ENCODE assay signal across 17 cellular contexts in genomic region chr6:74369556-74369993, GRCh38.
DNase-seq lines count a peak whose midpoint lies in the region; TF ChIP-seq lines count a peak whose summit lies in the region.
"Had no signal": no experiment of that assay in that cellular context is flagged by ENCODE, and none has a peak within 500 bp of the region (broad histone marks: within the 10 kb centered on the region; RNA-seq: fewer than 3 reads in every experiment).

No MANE protein-coding gene starts in this region.

- H3K9me3 ChIP-seq in skeletal muscle satellite cell (replicated peaks; ENCODE audit: low read length), result no peaks in the 10 kb centered on the region
- H3K9me3 ChIP-seq: left lung had no signal

- no peak overlapping the region for H3K9ac ChIP-seq in skeletal muscle satellite cell (ENCODE audit: low read depth, low read length)
- H3K9ac ChIP-seq: parathyroid adenoma had no signal

- no peaks in the 10 kb centered on the region for H3K36me3 ChIP-seq in skeletal muscle satellite cell (ENCODE audit: insufficient read depth, low read length)
- H3K36me3 ChIP-seq: left lung had no signal

- peak; percentile 37 for DNase-seq in HFF-Myc (ENCODE audit: extremely low read depth, low read depth)
- peak; percentile 45 for DNase-seq in amniotic stem cell (lab: John Stamatoyannopoulos, UW)
- peak; percentile 95 for DNase-seq in fibroblast of mammary gland (ENCODE audit: low read depth)
- DNase-seq in occipital lobe (lab: John Stamatoyannopoulos, UW), result no peak
- no peak for DNase-seq in HK-2 (ENCODE audit: unreplicated experiment)
- DNase-seq in hepatic stellate cell (ENCODE audit: low spot score), result no peak
- DNase-seq in GM10266 (ENCODE audit: extremely low spot score), result no peak
- DNase-seq: activated CD8-positive, alpha-beta memory T cell treated with anti-CD3 and anti-CD28 coated beads for 24 hours; CD8-positive, alpha-beta memory T cell; endodermal cell; hippocampal formation; left lung; NCI-H187; NCI-H510A; OCI-M1 had no signal

- peaks cover 30% of the 10 kb centered on the region for H3K4me1 ChIP-seq in skeletal muscle satellite cell (ENCODE audit: control insufficient read depth, insufficient read depth, low read length)
- H3K4me1 ChIP-seq: left lung, parathyroid adenoma had no signal

- TF ChIP-seq CTCF in HFF-Myc (IDR thresholded peaks at IDR 0.05; ENCODE audit: low read depth, low read length, missing control alignments) (no peak), fibroblast of mammary gland (conservative IDR thresholded peaks at IDR 0.05; ENCODE audit: control insufficient read depth, insufficient read depth, low read depth, low read length) (no peak), GM10266 (IDR thresholded peaks at IDR 0.05; ENCODE audit: control insufficient read depth, insufficient read depth, low read depth, missing control alignments) (no peak)

- H3K4me3 ChIP-seq in HFF-Myc (replicated peaks; ENCODE audit: low read depth, low read length) (no peak overlapping the region), fibroblast of mammary gland (ENCODE audit: control insufficient read depth, low read depth, low read length) (no peak overlapping the region), skeletal muscle satellite cell (ENCODE audit: low read length) (peak overlapping the region; percentile 5)
- H3K4me3 ChIP-seq: left lung had no signal

- peak overlapping the region; percentile 14 for H3K4me2 ChIP-seq in skeletal muscle satellite cell (ENCODE audit: low read length)

- H3K27me3 ChIP-seq in skeletal muscle satellite cell (ENCODE audit: control insufficient read depth, insufficient read depth, low read length), result no peaks in the 10 kb centered on the region
- H3K27me3 ChIP-seq: left lung had no signal

Comparison
In these comparisons a context has a peak if more than half of its experiments do, and no peak if none do; other contexts are left out.
1. DNase-seq: peak in HFF-Myc (single experiment), amniotic stem cell (single experiment) and fibroblast of mammary gland (single experiment); none in occipital lobe (single experiment), HK-2 (single experiment), hepatic stellate cell (single experiment) and GM10266 (single experiment).